Comparison of ENCODE assay signal across 37 cellular contexts in genomic region chr16:82810077-82810476, GRCh38.
"Had no signal": no experiment of that assay in that cellular context is flagged by ENCODE, and none has a peak within 500 bp of the region (broad histone marks: within the 10 kb centered on the region; RNA-seq: fewer than 3 reads in every experiment).

No MANE protein-coding gene starts in this region.

- H3K4me1 Mint-ChIP-seq: activated naive CD4-positive, alpha-beta T cell treated with anti-CD3 and anti-CD28 coated beads, Interleukin-2, amount 10 ng/mL, durations not matched to agents 7 days and 5 days; activated naive CD4-positive, alpha-beta T cell treated with anti-CD3 and anti-CD28 coated beads, Interleukin-2, amount 50 U/mL, for 24 hours; activated naive CD8-positive, alpha-beta T cell treated with anti-CD3 and anti-CD28 coated beads for 36 hours; activated naive CD8-positive, alpha-beta T cell treated with anti-CD3 and anti-CD28 coated beads, Interleukin-2, amount 10 ng/mL, durations not matched to agents 7 days and 5 days; activated naive CD8-positive, alpha-beta T cell treated with anti-CD3 and anti-CD28 coated beads, Interleukin-2, amount 50 U/mL, for 24 hours; activated T-helper 17 cell treated with anti-CD3 and anti-CD28 coated beads, Interleukin-2, amount 50 U/mL, for 72 hours; central memory CD8-positive, alpha-beta T cell had no signal

- H3K4me1 ChIP-seq: adrenal gland, body of pancreas, breast epithelium had no signal

- H3K27ac ChIP-seq: adrenal gland, ascending aorta, body of pancreas, brain microvascular endothelial cell, breast epithelium, cardiac muscle cell had no signal

- H3K27me3 ChIP-seq: adrenal gland, ascending aorta, body of pancreas, brain microvascular endothelial cell, breast epithelium, cardiac muscle cell had no signal

- H3K4me3 ChIP-seq: adrenal gland, ascending aorta, body of pancreas, breast epithelium, cardiac muscle cell had no signal

- H3K27ac Mint-ChIP-seq: activated naive CD4-positive, alpha-beta T cell treated with anti-CD3 and anti-CD28 coated beads for 36 hours; activated naive CD4-positive, alpha-beta T cell treated with anti-CD3 and anti-CD28 coated beads, Interleukin-2, amount 10 ng/mL, durations not matched to agents 7 days and 5 days; activated naive CD4-positive, alpha-beta T cell treated with anti-CD3 and anti-CD28 coated beads, Interleukin-2, amount 50 U/mL, for 24 hours; activated naive CD4-positive, alpha-beta T cell treated with anti-CD3 and anti-CD28 coated beads, Interleukin-2, amount 50 U/mL, for 72 hours; activated naive CD8-positive, alpha-beta T cell; activated naive CD8-positive, alpha-beta T cell treated with anti-CD3 and anti-CD28 coated beads for 36 hours; activated naive CD8-positive, alpha-beta T cell treated with anti-CD3 and anti-CD28 coated beads, Interleukin-2, amount 10 ng/mL, durations not matched to agents 7 days and 5 days; activated naive CD8-positive, alpha-beta T cell treated with anti-CD3 and anti-CD28 coated beads, Interleukin-2, amount 50 U/mL, for 24 hours; activated T-cell treated with anti-CD3 and anti-CD28 coated beads, Interleukin-2, amount 50 U/mL, for 24 hours; activated T-cell treated with anti-CD3 and anti-CD28 coated beads, Interleukin-2, amount 50 U/mL, for 72 hours; activated T-helper 1 cell treated with anti-CD3 and anti-CD28 coated beads, Interleukin-12 subunit alpha, Interleukin-12 subunit beta, Interleukin-2, Interleukin-4 antibody, amounts not matched to agents 30 ng/mL and 10 ng/mL and 1 ng/mL, durations not matched to agents 14 hours and 24 hours and 36 hours; activated T-helper 17 cell treated with anti-CD3 and anti-CD28 coated beads, Interleukin-2, amount 50 U/mL, for 72 hours; activated T-helper 2 cell treated with anti-CD3 and anti-CD28 coated beads, Interferon-gamma antibody, Interleukin-2, Interleukin-4, amounts not matched to agents 10 μg/mL and 5 μg/mL and 100 μg/mL, durations not matched to agents 14 hours and 24 hours and 36 hours; brain had no signal

- H3K27me3 Mint-ChIP-seq: activated naive CD8-positive, alpha-beta T cell treated with anti-CD3 and anti-CD28 coated beads for 36 hours had no signal

- H3K4me3 Mint-ChIP-seq: activated naive CD4-positive, alpha-beta T cell treated with anti-CD3 and anti-CD28 coated beads for 36 hours; activated naive CD4-positive, alpha-beta T cell treated with anti-CD3 and anti-CD28 coated beads, Interleukin-2, amount 10 ng/mL, durations not matched to agents 7 days and 5 days; activated naive CD4-positive, alpha-beta T cell treated with anti-CD3 and anti-CD28 coated beads, Interleukin-2, amount 50 U/mL, for 24 hours; activated naive CD8-positive, alpha-beta T cell; activated naive CD8-positive, alpha-beta T cell treated with anti-CD3 and anti-CD28 coated beads for 36 hours; activated naive CD8-positive, alpha-beta T cell treated with anti-CD3 and anti-CD28 coated beads, Interleukin-2, amount 10 ng/mL, durations not matched to agents 7 days and 5 days; activated naive CD8-positive, alpha-beta T cell treated with anti-CD3 and anti-CD28 coated beads, Interleukin-2, amount 50 U/mL, for 24 hours; activated T-cell treated with anti-CD3 and anti-CD28 coated beads, Interleukin-2, amount 50 U/mL, for 24 hours; activated T-cell treated with anti-CD3 and anti-CD28 coated beads, Interleukin-2, amount 50 U/mL, for 4 hours; activated T-cell treated with anti-CD3 and anti-CD28 coated beads, Interleukin-2, amount 50 U/mL, for 72 hours; activated T-helper 1 cell treated with anti-CD3 and anti-CD28 coated beads, Interleukin-12 subunit alpha, Interleukin-12 subunit beta, Interleukin-2, Interleukin-4 antibody, amounts not matched to agents 30 ng/mL and 10 ng/mL and 1 ng/mL, durations not matched to agents 14 hours and 24 hours and 36 hours; activated T-helper 17 cell treated with anti-CD3 and anti-CD28 coated beads, Interleukin-2, amount 50 U/mL, for 72 hours; brain; central memory CD8-positive, alpha-beta T cell had no signal

- H3K9me3 Mint-ChIP-seq: activated naive CD4-positive, alpha-beta T cell treated with anti-CD3 and anti-CD28 coated beads for 36 hours; activated naive CD4-positive, alpha-beta T cell treated with anti-CD3 and anti-CD28 coated beads, Interleukin-2, amount 10 ng/mL, durations not matched to agents 7 days and 5 days; activated naive CD4-positive, alpha-beta T cell treated with anti-CD3 and anti-CD28 coated beads, Interleukin-2, amount 50 U/mL, for 24 hours; activated naive CD4-positive, alpha-beta T cell treated with anti-CD3 and anti-CD28 coated beads, Interleukin-2, amount 50 U/mL, for 72 hours; activated naive CD8-positive, alpha-beta T cell treated with anti-CD3 and anti-CD28 coated beads for 36 hours; activated naive CD8-positive, alpha-beta T cell treated with anti-CD3 and anti-CD28 coated beads, Interleukin-2, amount 10 ng/mL, durations not matched to agents 7 days and 5 days; activated naive CD8-positive, alpha-beta T cell treated with anti-CD3 and anti-CD28 coated beads, Interleukin-2, amount 50 U/mL, for 24 hours; activated T-cell treated with anti-CD3 and anti-CD28 coated beads, Interleukin-2, amount 50 U/mL, for 24 hours; activated T-cell treated with anti-CD3 and anti-CD28 coated beads, Interleukin-2, amount 50 U/mL, for 4 hours; activated T-cell treated with anti-CD3 and anti-CD28 coated beads, Interleukin-2, amount 50 U/mL, for 72 hours; activated T-helper 1 cell treated with anti-CD3 and anti-CD28 coated beads, Interleukin-12 subunit alpha, Interleukin-12 subunit beta, Interleukin-2, Interleukin-4 antibody, amounts not matched to agents 30 ng/mL and 10 ng/mL and 1 ng/mL, durations not matched to agents 14 hours and 24 hours and 36 hours; activated T-helper 17 cell treated with anti-CD3 and anti-CD28 coated beads, Interleukin-2, amount 50 U/mL, for 72 hours; activated T-helper 2 cell treated with anti-CD3 and anti-CD28 coated beads, Interferon-gamma antibody, Interleukin-2, Interleukin-4, amounts not matched to agents 10 μg/mL and 5 μg/mL and 100 μg/mL, durations not matched to agents 14 hours and 24 hours and 36 hours; brain; central memory CD8-positive, alpha-beta T cell had no signal

- H3K36me3 Mint-ChIP-seq: activated naive CD4-positive, alpha-beta T cell treated with anti-CD3 and anti-CD28 coated beads, Interleukin-2, amount 10 ng/mL, durations not matched to agents 7 days and 5 days; activated naive CD4-positive, alpha-beta T cell treated with anti-CD3 and anti-CD28 coated beads, Interleukin-2, amount 50 U/mL, for 24 hours; activated naive CD4-positive, alpha-beta T cell treated with anti-CD3 and anti-CD28 coated beads, Interleukin-2, amount 50 U/mL, for 72 hours; activated naive CD8-positive, alpha-beta T cell; activated naive CD8-positive, alpha-beta T cell treated with anti-CD3 and anti-CD28 coated beads for 36 hours; activated naive CD8-positive, alpha-beta T cell treated with anti-CD3 and anti-CD28 coated beads, Interleukin-2, amount 10 ng/mL, durations not matched to agents 7 days and 5 days; brain had no signal

- H3K9me3 ChIP-seq: adrenal gland, ascending aorta, body of pancreas, breast epithelium had no signal

- DNase-seq: activated effector memory CD4-positive, alpha-beta T cell treated with anti-CD3 and anti-CD28 coated beads, Interleukin-2, amount 50 U/mL, for 16 hours; activated effector memory CD4-positive, alpha-beta T cell treated with Interleukin-2 at 50 U/mL for 16 hours; activated gamma-delta T cell; activated gamma-delta T cell treated with Interleukin-2 at 50 U/mL for 16 hours; activated naive CD4-positive, alpha-beta T cell; activated naive CD4-positive, alpha-beta T cell treated with anti-CD3 and anti-CD28 coated beads for 36 hours; activated naive CD4-positive, alpha-beta T cell treated with anti-CD3 and anti-CD28 coated beads, Interleukin-2, amount 10 ng/mL, durations not matched to agents 7 days and 5 days; activated naive CD4-positive, alpha-beta T cell treated with anti-CD3 and anti-CD28 coated beads, Interleukin-2, amount 50 U/mL, for 16 hours; activated naive CD4-positive, alpha-beta T cell treated with Interleukin-2 at 50 U/mL for 16 hours; activated naive CD8-positive, alpha-beta T cell treated with anti-CD3 and anti-CD28 coated beads for 36 hours; activated naive CD8-positive, alpha-beta T cell treated with anti-CD3 and anti-CD28 coated beads, Interleukin-2, amount 10 ng/mL, durations not matched to agents 7 days and 5 days; activated naive CD8-positive, alpha-beta T cell treated with anti-CD3 and anti-CD28 coated beads, Interleukin-2, amount 50 U/mL, for 24 hours; activated T-cell treated with anti-CD3 and anti-CD28 coated beads, Interleukin-2, amount 50 U/mL, for 24 hours; activated T-cell treated with anti-CD3 and anti-CD28 coated beads, Interleukin-2, amount 50 U/mL, for 4 hours; activated T-cell treated with anti-CD3 and anti-CD28 coated beads, Interleukin-2, amount 50 U/mL, for 48 hours; activated T-cell treated with anti-CD3 and anti-CD28 coated beads, Interleukin-2, amount 50 U/mL, for 72 hours; adrenal gland; amniotic stem cell; amygdala; anterior cingulate cortex; aorta; body of pancreas; brain microvascular endothelial cell; caudate nucleus; central memory CD4-positive, alpha-beta T cell; cerebellar nuclear complex had no signal

- ATAC-seq: activated naive CD4-positive, alpha-beta T cell treated with anti-CD3 and anti-CD28 coated beads, Interleukin-2, amount 50 U/mL, for 72 hours; activated naive CD8-positive, alpha-beta T cell treated with anti-CD3 and anti-CD28 coated beads, Interleukin-2, amount 50 U/mL, for 24 hours; activated T-cell treated with anti-CD3 and anti-CD28 coated beads, Interleukin-2, amount 50 U/mL, for 4 hours; activated T-cell treated with anti-CD3 and anti-CD28 coated beads, Interleukin-2, amount 50 U/mL, for 72 hours; activated T-helper 17 cell treated with anti-CD3 and anti-CD28 coated beads, Interleukin-2, amount 50 U/mL, for 72 hours; body of pancreas had no signal

- H3K36me3 ChIP-seq: adrenal gland, ascending aorta, brain microvascular endothelial cell, breast epithelium, cardiac muscle cell had no signal
